ENCODE assay signal across 3 cellular contexts in the genomic region with DNA sequence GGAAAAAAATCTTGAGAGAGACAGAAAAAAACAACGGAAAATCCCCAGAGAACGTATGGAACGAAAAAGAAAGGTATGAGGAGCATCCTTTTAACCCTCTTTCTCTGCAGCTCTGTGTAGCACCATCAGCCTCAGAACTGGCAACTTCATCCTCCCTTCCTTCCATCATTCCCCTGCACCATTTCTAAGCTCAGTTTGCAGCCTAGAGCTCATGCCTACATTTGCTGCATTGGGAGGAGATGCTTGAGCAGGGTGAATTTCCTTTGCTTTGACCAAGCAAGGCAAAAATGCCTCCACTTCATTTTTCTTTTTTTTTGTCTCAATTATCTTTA.
TF ChIP-seq lines count a peak whose summit lies in the region.

No MANE protein-coding gene starts in this region.

TF ChIP-seq in HepG2, 621 proteins besides CTCF, POLR2A, EP300 and RAD21 (continues in another document):
- TF ChIP-seq ZNF574 (CRISPR knock-in tag; IDR thresholded peaks at IDR 0.05): no peak
- no peak for TF ChIP-seq KLF15 (CRISPR knock-in tag; IDR thresholded peaks at IDR 0.05; ENCODE audit: borderline replicate concordance)
- no peak for TF ChIP-seq ZNF891 (CRISPR knock-in tag; IDR thresholded peaks at IDR 0.05)
- no peak for TF ChIP-seq ZNF326 (CRISPR knock-in tag; IDR thresholded peaks at IDR 0.05; ENCODE audit: borderline replicate concordance)
- no peak for TF ChIP-seq FOXK1 (CRISPR knock-in tag; IDR thresholded peaks at IDR 0.05; ENCODE audit: borderline replicate concordance, low read depth)
- no peak for TF ChIP-seq REST (IDR thresholded peaks at IDR 0.05; ENCODE audit: borderline replicate concordance in 1 of 2, low read depth in 1 of 2, low read length in 2 of 2)
- no peak for TF ChIP-seq POGZ (CRISPR knock-in tag; IDR thresholded peaks at IDR 0.05)

TF ChIP-seq in H1, 55 proteins besides CTCF, POLR2A, EP300 and RAD21:
- TF ChIP-seq TBP (IDR thresholded peaks at IDR 0.05; ENCODE audit: low read depth, low read length) (no peak), NRF1 (IDR thresholded peaks at IDR 0.05; ENCODE audit: low read depth, low read length) (no peak), SAP30 (IDR thresholded peaks at IDR 0.05; ENCODE audit: insufficient read depth, insufficient replicate concordance, low read length) (no peak), POU5F1 (IDR thresholded peaks at IDR 0.05; ENCODE audit: low read depth, low read length) (no peak), ZNF274 (IDR thresholded peaks at IDR 0.05; ENCODE audit: borderline replicate concordance, extremely low read depth, low read length) (no peak), SUZ12 (IDR thresholded peaks at IDR 0.05; ENCODE audit: low read length) (no peak), BRCA1 (IDR thresholded peaks at IDR 0.05; ENCODE audit: low read depth, low read length) (no peak), CHD2 (IDR thresholded peaks at IDR 0.05; ENCODE audit: low read length) (no peak), NANOG (IDR thresholded peaks at IDR 0.05; ENCODE audit: insufficient read depth, low read depth, low read length, poor library complexity, severe bottlenecking) (no peak), HDAC6 (IDR thresholded peaks at IDR 0.05; ENCODE audit: low read depth, low read length) (no peak)
- TF ChIP-seq, protein P1, sequence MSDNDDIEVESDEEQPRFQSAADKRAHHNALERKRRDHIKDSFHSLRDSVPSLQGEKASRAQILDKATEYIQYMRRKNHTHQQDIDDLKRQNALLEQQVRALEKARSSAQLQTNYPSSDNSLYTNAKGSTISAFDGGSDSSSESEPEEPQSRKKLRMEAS (IDR thresholded peaks at IDR 0.05): no peak
TF ChIP-seq in H1: peak in this region for 0.

TF ChIP-seq in neural cell, 6 proteins besides CTCF, POLR2A, EP300 and RAD21:
- no peak for TF ChIP-seq TAF1 (IDR thresholded peaks at IDR 0.05; ENCODE audit: low read depth)
- no peak for TF ChIP-seq POLR2AphosphoS5 (IDR thresholded peaks at IDR 0.05)
- TF ChIP-seq EZH2 (IDR thresholded peaks at IDR 0.05; ENCODE audit: borderline replicate concordance, insufficient read depth, low read length, poor library complexity, severe bottlenecking): no peak
- TF ChIP-seq SMC3 (conservative IDR thresholded peaks at IDR 0.05; ENCODE audit: poor library complexity): no peak
- no peak for TF ChIP-seq MXI1 (conservative IDR thresholded peaks at IDR 0.05; ENCODE audit: poor library complexity, severe bottlenecking)
- TF ChIP-seq REST (IDR thresholded peaks at IDR 0.05; ENCODE audit: borderline replicate concordance): no peak
